ENCODE assay signal across 8 cellular contexts in genomic region chr2:34012728-34013302, GRCh38.
DNase-seq lines count a peak whose midpoint lies in the region; ATAC-seq and TF ChIP-seq lines count a peak whose summit lies in the region.

No MANE protein-coding gene starts in this region.

- H3K27ac ChIP-seq in DND-41 (ENCODE audit: low read length) (no peak overlapping the region), SK-N-SH (ENCODE audit: low read depth in 2 of 2, low read length in 1 of 2) (no peak overlapping the region), neural progenitor cell (no peak overlapping the region)

- H3K27me3 ChIP-seq in DND-41 (ENCODE audit: insufficient read depth, low read length, poor library complexity), result no peaks in the 10 kb centered on the region
- no peaks in the 10 kb centered on the region for H3K27me3 ChIP-seq in SK-N-SH (ENCODE audit: insufficient read depth)
- H3K27me3 ChIP-seq in neural progenitor cell, result no peaks in the 10 kb centered on the region

- no peaks in the 10 kb centered on the region for H4K20me1 ChIP-seq in DND-41 (ENCODE audit: insufficient read depth, low read length)
- H4K20me1 ChIP-seq in SK-N-SH (ENCODE audit: insufficient read depth), result no peaks in the 10 kb centered on the region
- no peaks in the 10 kb centered on the region for H4K20me1 ChIP-seq in neural progenitor cell (ENCODE audit: low read depth)

- TF ChIP-seq RAD21 in SK-N-SH (IDR thresholded peaks at IDR 0.05; ENCODE audit: low read length), result peak; percentile 79

- POLR2A ChIA-PET in SK-N-SH (lab: Yijun Ruan, JAX), result no interaction called here

- no peaks in the 10 kb centered on the region for H3K9me2 ChIP-seq in SK-N-SH

- H3K79me2 ChIP-seq in DND-41 (ENCODE audit: insufficient read depth, low read length), result no peaks in the 10 kb centered on the region
- no peaks in the 10 kb centered on the region for H3K79me2 ChIP-seq in SK-N-SH (ENCODE audit: insufficient read depth)
- no peaks in the 10 kb centered on the region for H3K79me2 ChIP-seq in neural progenitor cell (ENCODE audit: low read depth)

- H3K9me3 Mint-ChIP-seq in neural progenitor cell, result peaks cover 16% of the 10 kb centered on the region

- CTCF ChIA-PET in SK-N-SH (lab: Yijun Ruan, JAX), result interaction anchor here (0.5 to 2.8 kb wide), 19 partner anchors 8 to 1417 kb away, joined by 3 to 19 read pairs (median 3); no protein-coding TSS in a partner anchor

- H3K36me3 Mint-ChIP-seq in neural progenitor cell, result no peaks in the 10 kb centered on the region

- H3K27me3 Mint-ChIP-seq in neural progenitor cell (ENCODE audit: insufficient read depth, low read depth), result no peaks in the 10 kb centered on the region

- H3K36me3 ChIP-seq in DND-41 (ENCODE audit: insufficient read depth, low read length) (no peaks in the 10 kb centered on the region), SK-N-SH (replicated peaks in 1 of 2; ENCODE audit: control insufficient read depth in 1 of 2, insufficient read depth in 2 of 2, low read length in 1 of 2) (no peaks in the 10 kb centered on the region), neural progenitor cell (no peaks in the 10 kb centered on the region)

- H3K4me2 ChIP-seq in DND-41 (ENCODE audit: insufficient read depth, low read length) (no peak overlapping the region), SK-N-SH (no peak overlapping the region), neural progenitor cell (no peak overlapping the region)

- H3K4me3 Mint-ChIP-seq in neural progenitor cell, result no peak overlapping the region

- H3K27ac Mint-ChIP-seq in neural progenitor cell, result no peak overlapping the region

- no peak overlapping the region for H3K4me3 ChIP-seq in DND-41 (ENCODE audit: low read depth in 1 of 2, low read length in 2 of 2)
- H3K4me3 ChIP-seq in SK-N-SH (ENCODE audit: low read depth in 2 of 2, low read length in 1 of 2), result peak overlapping the region in 1 of 2 experiments; percentile 30; a peak in 1 of 4 replicates
- H3K4me3 ChIP-seq in fibroblast of mammary gland (ENCODE audit: control insufficient read depth, low read depth, low read length), result no peak overlapping the region
- H3K4me3 ChIP-seq in neural progenitor cell, result no peak overlapping the region

- H3K9me3 ChIP-seq in DND-41 (ENCODE audit: insufficient read depth, low read length, severe bottlenecking) (no peaks in the 10 kb centered on the region), SK-N-SH (no peaks in the 10 kb centered on the region), neural progenitor cell (ENCODE audit: low read depth) (no peaks in the 10 kb centered on the region)

- no peaks in the 10 kb centered on the region for H3F3A ChIP-seq in SK-N-SH (replicated peaks; ENCODE audit: insufficient read depth)
- H3F3A ChIP-seq in neural progenitor cell (ENCODE audit: low read depth), result no peaks in the 10 kb centered on the region

- H2AFZ ChIP-seq in DND-41 (ENCODE audit: low read depth, low read length) (no peak overlapping the region), SK-N-SH (ENCODE audit: low read depth) (no peak overlapping the region), neural progenitor cell (replicated peaks) (peak overlapping the region; percentile 90)

- peak; percentile 33 for DNase-seq in DND-41
- DNase-seq in HT1080 (ENCODE audit: low read depth), result peak; percentile 58
- peak; percentile 52 for DNase-seq in SK-N-SH
- peak; percentile 45 for DNase-seq in fibroblast of mammary gland (ENCODE audit: low read depth)
- DNase-seq in neural progenitor cell (ENCODE audit: low spot score), result peak; percentile 87
- no peak for DNase-seq in epidermal melanocyte (ENCODE audit: insufficient read length, low spot score)
- no peak for DNase-seq in OCI-M2 (lab: John Stamatoyannopoulos, UW; ENCODE audit: unreplicated experiment)

- peak; percentile 66; the same call in 2 of the 3 replicates for ATAC-seq in DND-41 (ENCODE audit: insufficient read depth, low read depth)
- ATAC-seq in GM19455 (IDR thresholded peaks at IDR 0.05; ENCODE audit: unreplicated experiment), result peak; percentile 75

- H3K9ac ChIP-seq in DND-41 (ENCODE audit: low read depth, low read length), result no peak overlapping the region
- H3K9ac ChIP-seq in SK-N-SH, result no peak overlapping the region
- H3K9ac ChIP-seq in neural progenitor cell, result no peak overlapping the region

- TF ChIP-seq EP300 in SK-N-SH (IDR thresholded peaks at IDR 0.05; ENCODE audit: borderline replicate concordance in 1 of 2, low read depth in 1 of 2, low read length in 1 of 2), result no peak

- no peaks in the 10 kb centered on the region for H3K4me1 ChIP-seq in DND-41 (ENCODE audit: insufficient read depth, low read length)
- no peaks in the 10 kb centered on the region for H3K4me1 ChIP-seq in SK-N-SH (ENCODE audit: control insufficient read depth in 1 of 2, insufficient read depth in 2 of 2, low read depth in 1 of 2, low read length in 1 of 2)
- peaks cover 12% of the 10 kb centered on the region for H3K4me1 ChIP-seq in neural progenitor cell

- under 1% methylated on average over 6 of the region's 6 CpGs for WGBS in SK-N-SH (ENCODE audit: low lambda C conversion rate)

- H3K4me1 Mint-ChIP-seq in neural progenitor cell, result no peaks in the 10 kb centered on the region

- TF ChIP-seq CTCF in DND-41 (IDR thresholded peaks at IDR 0.05; ENCODE audit: borderline replicate concordance, extremely low read depth, low read length, poor library complexity, severe bottlenecking), result peak; percentile 69
- peak; percentile 76 for TF ChIP-seq CTCF in SK-N-SH (IDR thresholded peaks at IDR 0.05)
- peak; percentile 57 for TF ChIP-seq CTCF in fibroblast of mammary gland (conservative IDR thresholded peaks at IDR 0.05; ENCODE audit: control insufficient read depth, insufficient read depth, low read depth, low read length)
- TF ChIP-seq CTCF in neural progenitor cell (IDR thresholded peaks at IDR 0.05), result peak; percentile 98

TF ChIP-seq in SK-N-SH, 30 proteins besides CTCF, POLR2A, EP300 and RAD21:
- peak; percentile 45 for TF ChIP-seq SMC3 (IDR thresholded peaks at IDR 0.05; ENCODE audit: low read depth, low read length)
- TF ChIP-seq, protein P1, sequence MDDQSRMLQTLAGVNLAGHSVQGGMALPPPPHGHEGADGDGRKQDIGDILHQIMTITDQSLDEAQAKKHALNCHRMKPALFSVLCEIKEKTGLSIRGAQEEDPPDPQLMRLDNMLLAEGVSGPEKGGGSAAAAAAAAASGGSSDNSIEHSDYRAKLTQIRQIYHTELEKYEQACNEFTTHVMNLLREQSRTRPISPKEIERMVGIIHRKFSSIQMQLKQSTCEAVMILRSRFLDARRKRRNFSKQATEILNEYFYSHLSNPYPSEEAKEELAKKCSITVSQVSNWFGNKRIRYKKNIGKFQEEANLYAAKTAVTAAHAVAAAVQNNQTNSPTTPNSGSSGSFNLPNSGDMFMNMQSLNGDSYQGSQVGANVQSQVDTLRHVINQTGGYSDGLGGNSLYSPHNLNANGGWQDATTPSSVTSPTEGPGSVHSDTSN (IDR thresholded peaks at IDR 0.05), result no peak
- no peak for TF ChIP-seq TAF1 (IDR thresholded peaks at IDR 0.05; ENCODE audit: borderline replicate concordance, low read depth, low read length)

Comparison
In these comparisons a context has a peak if more than half of its experiments do, and no peak if none do; other contexts are left out.
1. DNase-seq: peak in DND-41 (single experiment), HT1080 (single experiment), SK-N-SH (single experiment), fibroblast of mammary gland (single experiment) and neural progenitor cell (single experiment); none in epidermal melanocyte (single experiment) and OCI-M2 (single experiment).
2. Peak in every context shown above with its lines, with median percentiles within 50 percentile points of each other: CTCF ChIP-seq.